In the genomic region with DNA sequence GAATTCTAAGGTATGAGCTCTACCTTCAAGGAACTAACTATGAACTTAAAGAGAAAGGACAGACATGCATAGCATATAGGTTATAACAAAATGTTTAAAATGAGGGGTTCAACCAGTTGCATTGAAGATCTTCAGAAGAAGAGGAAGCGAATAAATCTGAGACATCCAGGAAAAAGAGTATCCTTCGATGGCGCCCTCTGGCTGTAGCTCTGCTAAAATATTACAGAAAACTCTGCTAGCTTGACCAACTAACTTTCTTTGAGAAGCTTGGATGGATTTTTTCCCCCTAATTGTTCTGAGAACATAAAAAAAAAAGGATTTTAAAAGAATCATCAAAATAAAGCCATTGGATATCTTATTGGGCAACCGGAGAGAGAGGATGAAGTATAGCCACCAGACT, we compare ENCODE assay signal across 10 cellular contexts.
DNase-seq lines count a peak whose midpoint lies in the region; ATAC-seq, FAIRE-seq and TF ChIP-seq lines count a peak whose summit lies in the region.
"Had no signal": no experiment of that assay in that cellular context is flagged by ENCODE, and none has a peak within 500 bp of the region (broad histone marks: within the 10 kb centered on the region; RNA-seq: fewer than 3 reads in every experiment).

No MANE protein-coding gene starts in this region.

- FAIRE-seq in GM12878 (lab: Jason Lieb, UNC): no peak
- FAIRE-seq: endothelial cell of umbilical vein had no signal

- no peaks in the 10 kb centered on the region for H3K36me3 ChIP-seq in Karpas-422 (ENCODE audit: insufficient read depth, low read length)
- no peaks in the 10 kb centered on the region for H3K36me3 ChIP-seq in GM12878 (ENCODE audit: control insufficient read depth in 2 of 2, insufficient read depth in 2 of 2, low read length in 1 of 2)

- SMC1A ChIA-PET in GM12878 (lab: Charles Lee; ENCODE audit: uncharacterized antibody, unreplicated experiment): interaction anchor here (0.7 to 1.7 kb wide), 5 partner anchors 12 to 694 kb away, joined by 3 to 14 read pairs (median 3); no protein-coding TSS in a partner anchor

- ATAC-seq in GM12878 (no peak), GM21360 (IDR thresholded peaks at IDR 0.05; ENCODE audit: unreplicated experiment) (no peak), HG03342 (IDR thresholded peaks at IDR 0.05; ENCODE audit: unreplicated experiment) (no peak), HG03469 (IDR thresholded peaks at IDR 0.05; ENCODE audit: unreplicated experiment) (no peak)

- intact Hi-C loops in GM12878 (cut with micrococcal nuclease; ENCODE audit: unreplicated experiment): loop anchor here (1.0 to 5.0 kb wide), 3 partner anchors 374 to 824 kb away; no protein-coding TSS in a partner anchor

- no TSS peak for BruUV-seq in GM12878 (replicated peaks; lab: Mats Ljungman, UMichigan)

- H3K4me3 ChIP-seq in Karpas-422 (ENCODE audit: low read length) (no peak overlapping the region), GM12878 (no peak overlapping the region)
- H3K4me3 ChIP-seq: SK-N-MC had no signal

- H3K4me1 ChIP-seq in Karpas-422 (ENCODE audit: low read length) (no peaks in the 10 kb centered on the region), GM12878 (ENCODE audit: control insufficient read depth, insufficient read depth, low read length) (no peaks in the 10 kb centered on the region)

- H3K9me2 ChIP-seq in Karpas-422 (replicated peaks; ENCODE audit: insufficient read depth, low read length): no peaks in the 10 kb centered on the region; the same call in 1 of the 2 replicates

- no peaks in the 10 kb centered on the region for H4K20me1 ChIP-seq in Karpas-422 (ENCODE audit: insufficient read depth, low read depth, low read length)
- H4K20me1 ChIP-seq in GM12878 (ENCODE audit: control insufficient read depth, insufficient read depth): no peaks in the 10 kb centered on the region

- peak; percentile 7 to 26 (median 16); a peak in 3 of 6 replicates for TF ChIP-seq CTCF in GM12878 (IDR thresholded peaks at IDR 0.05 in 2 of 3, conservative IDR thresholded peaks at IDR 0.05 in 1 of 3; ENCODE audit: control insufficient read depth in 2 of 3, extremely low read depth in 1 of 3, insufficient read depth in 1 of 3, low read depth in 3 of 3, low read length in 3 of 3)

- H3K27me3 ChIP-seq in Karpas-422 (ENCODE audit: low read length): no peaks in the 10 kb centered on the region
- H3K27me3 ChIP-seq in GM12878 (replicated peaks in 1 of 2; ENCODE audit: control insufficient read depth in 2 of 2, insufficient read depth in 2 of 2, low read length in 1 of 2): no peaks in the 10 kb centered on the region

- in situ Hi-C loops in Caki2 (cut with HindIII; ENCODE audit: low pct_unique_long_range_greater_than_20kb, low sequenced_read_pairs) (no loop called here), GM12878 (cut with MboI) (loop anchor here (10.0 kb wide), 1 partner anchor 654 kb away; no protein-coding TSS in a partner anchor)

- no peak for TF ChIP-seq EP300 in GM12878 (IDR thresholded peaks at IDR 0.05; ENCODE audit: borderline replicate concordance in 1 of 2, control insufficient read depth in 1 of 2, low read depth in 2 of 2, low read length in 2 of 2)

- TF ChIP-seq POLR2A in GM12878 (IDR thresholded peaks at IDR 0.05; ENCODE audit: low read depth, low read length): no peak

- WGBS in GM12878 (ENCODE audit: insufficient coverage, insufficient replicate concordance, low lambda C conversion rate, missing lambda C conversion rate): 10% methylated on average over 4 of the region's 4 CpGs

- H3K9ac ChIP-seq in Karpas-422 (ENCODE audit: low read length) (no peak overlapping the region), GM12878 (ENCODE audit: control insufficient read depth, insufficient read depth, low read length) (no peak overlapping the region)

- H3K9me3 ChIP-seq in Karpas-422 (ENCODE audit: low read length): no peaks in the 10 kb centered on the region
- H3K9me3 ChIP-seq in GM12878 (replicated peaks; ENCODE audit: control insufficient read depth, insufficient read depth, low read length): no peaks in the 10 kb centered on the region

- H2AFZ ChIP-seq in Karpas-422 (ENCODE audit: low read length): no peak overlapping the region
- no peak overlapping the region for H2AFZ ChIP-seq in GM12878 (ENCODE audit: control insufficient read depth, low read depth, low read length)

- TF ChIP-seq RAD21 in GM12878 (IDR thresholded peaks at IDR 0.05; ENCODE audit: insufficient read depth, low read depth, low read length): peak; percentile 13; the same call in 1 of the 2 replicates

- no peak overlapping the region for H3K27ac ChIP-seq in Karpas-422 (ENCODE audit: low read length)
- no peak overlapping the region for H3K27ac ChIP-seq in GM12878 (ENCODE audit: control insufficient read depth, insufficient read depth)
- H3K27ac ChIP-seq: SK-N-MC had no signal

- no peak overlapping the region for H3K4me2 ChIP-seq in Karpas-422 (ENCODE audit: low read depth, low read length, poor library complexity, severe bottlenecking)
- no peak overlapping the region for H3K4me2 ChIP-seq in GM12878 (ENCODE audit: control insufficient read depth, insufficient read depth)

- RAD21 ChIA-PET in GM12878 (lab: Charles Lee; ENCODE audit: unreplicated experiment): interaction anchor here (0.8 to 1.6 kb wide), 5 partner anchors 12 to 1651 kb away, joined by 3 to 9 read pairs (median 4); no protein-coding TSS in a partner anchor

- no peaks in the 10 kb centered on the region for H3K79me2 ChIP-seq in Karpas-422 (ENCODE audit: low read length)
- H3K79me2 ChIP-seq in GM12878 (ENCODE audit: control insufficient read depth, insufficient read depth, low read length): no peaks in the 10 kb centered on the region

- DNase-seq in Caki2 (ENCODE audit: low read depth) (peak; percentile 30), Karpas-422 (peak; percentile 76), GM12878 (ENCODE audit: low read depth, low spot score) (no peak), midbrain (lab: John Stamatoyannopoulos, UW) (peak; percentile 46), LoVo (ENCODE audit: low spot score) (no peak)

- POLR2A ChIA-PET in GM12878 (lab: Charles Lee): no interaction called here

- CTCF ChIA-PET in GM12878 (lab: Yijun Ruan, JAX): interaction anchor here (0.9 to 3.5 kb wide), 17 partner anchors 8 to 700 kb away, joined by 3 to 43 read pairs (median 4); no protein-coding TSS in a partner anchor

TF ChIP-seq in GM12878, 131 proteins besides CTCF, POLR2A, EP300 and RAD21:
- TF ChIP-seq SMC3 (IDR thresholded peaks at IDR 0.05; ENCODE audit: borderline replicate concordance, low read length) (no peak), REST (IDR thresholded peaks at IDR 0.05; ENCODE audit: low read depth, low read length) (no peak), IKZF2 (IDR thresholded peaks at IDR 0.05) (no peak), BCL3 (IDR thresholded peaks at IDR 0.05; ENCODE audit: borderline replicate concordance, insufficient read depth, low read depth, low read length, poor library complexity, severe bottlenecking) (no peak), ETV6 (conservative IDR thresholded peaks at IDR 0.05 in 1 of 2, IDR thresholded peaks at IDR 0.05 in 1 of 2; ENCODE audit: borderline replicate concordance in 1 of 2, low read depth in 1 of 2) (no peak), RAD51 (IDR thresholded peaks at IDR 0.05) (no peak)
TF ChIP-seq in GM12878: peak in this region for 0.

Comparison
In these comparisons a context has a peak if more than half of its experiments do, and no peak if none do; other contexts are left out.
1. DNase-seq: peak in Caki2 (single experiment), Karpas-422 (single experiment) and midbrain (single experiment); none in GM12878 (single experiment) and LoVo (single experiment).